Comparison of ENCODE assay signal across 16 cellular contexts in genomic region chr12:32847287-32847686, GRCh38. TPM values are rescaled to one million over a fixed set of nuclear protein-coding genes. Genes with fewer than 3 reads are reported as not detected.
DNase-seq lines count a peak whose midpoint lies in the region; TF ChIP-seq lines count a peak whose summit lies in the region.
"Had no signal": no experiment of that assay in that cellular context is flagged by ENCODE, and none has a peak within 500 bp of the region (broad histone marks: within the 10 kb centered on the region; RNA-seq: fewer than 3 reads in every experiment).

No MANE protein-coding gene starts in this region.

- H3K36me3 ChIP-seq in HEK293 (ENCODE audit: control insufficient read depth in 2 of 2, insufficient read depth in 1 of 2, low read length in 2 of 2), result peaks cover 4 to 10% of the 10 kb centered on the region in 2 experiments; a peak in 2 of 3 replicates

- DNase-seq in Daoy (ENCODE audit: low read depth) (peak; percentile 12), dermis blood vessel endothelial cell (peak; percentile 55), HEK293T (ENCODE audit: extremely low spot score) (no peak), hypothalamus (lab: John Stamatoyannopoulos, UW) (no peak), HPDE6-E6E7 (ENCODE audit: extremely low spot score) (no peak)
- DNase-seq: C1 segment of cervical spinal cord; Calu3; CD4-positive, alpha-beta memory T cell; COR-L47; DMS53; DMS79 treated with DMSO at 0.1 percent for 48 hours; GM23248; H7; HCEC 1CT; HFFc6 had no signal

- no peak overlapping the region for H3K27ac ChIP-seq in HEK293 (ENCODE audit: extremely low read depth, low read depth, low read length)
- H3K27ac ChIP-seq: GM23248 had no signal

- no peaks in the 10 kb centered on the region for H3K4me1 ChIP-seq in HEK293 (ENCODE audit: control insufficient read depth, insufficient read depth, low read length)

- CTCF ChIA-PET in HEK293 (lab: Yijun Ruan, JAX) (no interaction called here), HEK293T (lab: Yijun Ruan, JAX) (no interaction called here)

- no peak overlapping the region for H3K4me3 ChIP-seq in HEK293 (ENCODE audit: low read depth, low read length)
- H3K4me3 ChIP-seq: GM23248 had no signal

- no peaks in the 10 kb centered on the region for H3K9me3 ChIP-seq in HEK293 (ENCODE audit: control insufficient read depth, insufficient read depth, low read depth, low read length)

- POLR2A ChIA-PET in HEK293 (lab: Yijun Ruan, JAX), result no interaction called here
- POLR2A ChIA-PET in HEK293T (lab: Yijun Ruan, JAX), result no interaction called here

- no peak for TF ChIP-seq CTCF in HEK293 (tag by site-specific recombination; IDR thresholded peaks at IDR 0.05)

TF ChIP-seq in HEK293, 187 proteins besides CTCF, POLR2A, EP300 and RAD21:
- no peak for TF ChIP-seq ZNF184 (tag by site-specific recombination; IDR thresholded peaks at IDR 0.05)
- TF ChIP-seq FEZF1 (tag by site-specific recombination; IDR thresholded peaks at IDR 0.05), result peak; percentile 7; the same call in 1 of the 2 replicates

TF ChIP-seq in HEK293T, 16 proteins besides CTCF, POLR2A, EP300 and RAD21:
- no peak for TF ChIP-seq SUZ12 (IDR thresholded peaks at IDR 0.05)
- no peak for TF ChIP-seq LEF1 (IDR thresholded peaks at IDR 0.05; ENCODE audit: borderline replicate concordance)
- TF ChIP-seq TARDBP (IDR thresholded peaks at IDR 0.05), result no peak
- no peak for TF ChIP-seq ARNT (IDR thresholded peaks at IDR 0.05)
- TF ChIP-seq NFRKB (IDR thresholded peaks at IDR 0.05), result no peak
- TF ChIP-seq PKNOX1 (IDR thresholded peaks at IDR 0.05), result no peak
- TF ChIP-seq ZNF384 (IDR thresholded peaks at IDR 0.05), result no peak
- TF ChIP-seq FOXK2 (IDR thresholded peaks at IDR 0.05), result no peak
- TF ChIP-seq SP1 (IDR thresholded peaks at IDR 0.05), result no peak
- no peak for TF ChIP-seq HDGF (IDR thresholded peaks at IDR 0.05; ENCODE audit: borderline replicate concordance)
- no peak for TF ChIP-seq L3MBTL2 (conservative IDR thresholded peaks at IDR 0.05)
- no peak for TF ChIP-seq ELF4 (IDR thresholded peaks at IDR 0.05)
- TF ChIP-seq BHLHE40 (IDR thresholded peaks at IDR 0.05; ENCODE audit: borderline replicate concordance), result no peak
- TF ChIP-seq FOXA1 (IDR thresholded peaks at IDR 0.05), result no peak
- TF ChIP-seq FOXM1 (IDR thresholded peaks at IDR 0.05; ENCODE audit: borderline replicate concordance), result no peak
- no peak for TF ChIP-seq CTBP1 (IDR thresholded peaks at IDR 0.05; ENCODE audit: borderline replicate concordance)
TF ChIP-seq in HEK293T: peak in this region for 0.

RNA-seq across cellular contexts. Expression of gene PKP2, which starts 49.3 kb away (rescaled TPM):
- 3.6 and 4.2 TPM in 2 replicates for total RNA-seq in Daoy (2014; rRNA removed; shearing (Covaris generic))
- 1.2 and 4.9 TPM in 2 replicates for total RNA-seq in dermis blood vessel endothelial cell

Comparison
In these comparisons a context has a peak if more than half of its experiments do, and no peak if none do; other contexts are left out.
1. DNase-seq: peak in Daoy (single experiment) and dermis blood vessel endothelial cell (single experiment); none in HEK293T (single experiment), hypothalamus (0 of 51) and HPDE6-E6E7 (single experiment).